In the genomic region with DNA sequence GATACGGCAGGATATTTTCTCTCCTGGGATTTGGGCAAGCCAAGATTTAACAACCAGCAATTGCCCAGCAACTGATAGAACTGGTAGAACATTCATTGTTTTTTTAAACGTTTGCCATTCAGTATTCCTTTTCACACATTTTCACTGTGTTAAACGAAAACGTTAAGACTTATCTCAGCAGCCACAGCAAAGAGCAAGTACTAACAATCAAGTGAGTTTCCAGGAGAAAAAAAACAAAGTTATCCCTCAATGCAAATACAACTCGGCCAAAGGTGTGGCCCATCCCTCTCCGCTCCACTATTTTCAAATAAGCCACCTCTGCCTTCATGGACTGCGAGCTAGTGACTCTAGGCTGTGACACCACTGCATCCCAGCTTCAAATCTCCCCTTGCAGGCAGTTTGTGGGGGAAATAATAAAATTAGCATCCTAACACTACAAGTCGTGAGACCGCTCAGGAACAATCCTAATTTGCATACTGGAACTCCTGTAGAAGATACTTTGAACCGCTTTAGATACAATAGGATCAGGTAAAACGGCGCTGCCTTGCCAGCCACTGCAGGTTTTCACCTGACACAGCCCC, we compare ENCODE assay signal across 8 cellular contexts. TPM values are rescaled to one million over a fixed set of nuclear protein-coding genes. Genes with fewer than 3 reads are reported as not detected.
DNase-seq lines count a peak whose midpoint lies in the region; ATAC-seq and TF ChIP-seq lines count a peak whose summit lies in the region.

No MANE protein-coding gene starts in this region.

- no peak for TF ChIP-seq POLR2A in sigmoid colon (IDR thresholded peaks at IDR 0.05)

- peaks cover 0 to 35% (median 24%) of the 10 kb centered on the region in 4 donors for H3K4me1 ChIP-seq in sigmoid colon

- H3K9me3 ChIP-seq in sigmoid colon: no peaks in the 10 kb centered on the region

- POLR2A ChIA-PET in HEK293T (lab: Yijun Ruan, JAX): interaction anchor here (1.2 kb wide), 1 partner anchor 182 kb away, joined by 5 read pairs; a partner anchor contains a TSS

- H3K36me3 ChIP-seq in sigmoid colon: no peaks in the 10 kb centered on the region

- TF ChIP-seq EP300 in sigmoid colon (IDR thresholded peaks at IDR 0.05): no peak

- ATAC-seq in SK-N-SH treated with all-trans-retinoic acid at 6 μM for 48 hours (peak; percentile 9), HG03097 (IDR thresholded peaks at IDR 0.05; ENCODE audit: low FRiP score, unreplicated experiment) (no peak), GM21825 (IDR thresholded peaks at IDR 0.05; ENCODE audit: unreplicated experiment) (no peak)

- no peak for TF ChIP-seq CTCF in GM12875 (IDR thresholded peaks at IDR 0.05; ENCODE audit: borderline replicate concordance, insufficient read depth, low read depth, low read length)
- no peak for TF ChIP-seq CTCF in foreskin fibroblast (IDR thresholded peaks at IDR 0.05; ENCODE audit: low read depth, low read length)
- TF ChIP-seq CTCF in sigmoid colon (IDR thresholded peaks at IDR 0.05): no peak

- 3 to 9% methylated on average over 12 of the region's 12 CpGs for WGBS in sigmoid colon, 2 donors

- intact Hi-C loops in sigmoid colon (cut with DNase I): loop anchor here (5.0 kb wide), 2 partner anchors 99 to 471 kb away; a partner anchor contains a TSS

- CTCF ChIA-PET in HEK293T (lab: Yijun Ruan, JAX): no interaction called here

- H3K4me3 ChIP-seq in GM12875 (ENCODE audit: low read depth, low read length) (peak overlapping the region; percentile 79), foreskin fibroblast (ENCODE audit: low read depth in 1 of 2, low read length in 2 of 2) (peak overlapping the region; percentile 76 to 81), sigmoid colon (peak overlapping the region; percentile 78 to 91 (median 86))

- H3K27me3 ChIP-seq in sigmoid colon: no peaks in the 10 kb centered on the region

- peak overlapping the region; percentile 70 to 83 (median 81) for H3K27ac ChIP-seq in sigmoid colon

- DNase-seq in HEK293T (ENCODE audit: extremely low spot score): peak; percentile 9
- DNase-seq in foreskin fibroblast: peak in 1 of 2 donors; percentile 8
- no peak for DNase-seq in sigmoid colon
- DNase-seq in NCI-H446 treated with DMSO at 0.1 percent for 48 hours (lab: John Stamatoyannopoulos, UW): no peak

TF ChIP-seq in HEK293T, 16 proteins besides CTCF, POLR2A, EP300 and RAD21:
- no peak for TF ChIP-seq NFRKB (IDR thresholded peaks at IDR 0.05)
- no peak for TF ChIP-seq ELF4 (IDR thresholded peaks at IDR 0.05)
- no peak for TF ChIP-seq LEF1 (IDR thresholded peaks at IDR 0.05; ENCODE audit: borderline replicate concordance)
- TF ChIP-seq SP1 (IDR thresholded peaks at IDR 0.05): no peak
- TF ChIP-seq L3MBTL2 (conservative IDR thresholded peaks at IDR 0.05): no peak
- no peak for TF ChIP-seq BHLHE40 (IDR thresholded peaks at IDR 0.05; ENCODE audit: borderline replicate concordance)
- no peak for TF ChIP-seq ARNT (IDR thresholded peaks at IDR 0.05)
- no peak for TF ChIP-seq HDGF (IDR thresholded peaks at IDR 0.05; ENCODE audit: borderline replicate concordance)
- TF ChIP-seq, protein P1, sequence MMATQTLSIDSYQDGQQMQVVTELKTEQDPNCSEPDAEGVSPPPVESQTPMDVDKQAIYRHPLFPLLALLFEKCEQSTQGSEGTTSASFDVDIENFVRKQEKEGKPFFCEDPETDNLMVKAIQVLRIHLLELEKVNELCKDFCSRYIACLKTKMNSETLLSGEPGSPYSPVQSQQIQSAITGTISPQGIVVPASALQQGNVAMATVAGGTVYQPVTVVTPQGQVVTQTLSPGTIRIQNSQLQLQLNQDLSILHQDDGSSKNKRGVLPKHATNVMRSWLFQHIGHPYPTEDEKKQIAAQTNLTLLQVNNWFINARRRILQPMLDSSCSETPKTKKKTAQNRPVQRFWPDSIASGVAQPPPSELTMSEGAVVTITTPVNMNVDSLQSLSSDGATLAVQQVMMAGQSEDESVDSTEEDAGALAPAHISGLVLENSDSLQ (IDR thresholded peaks at IDR 0.05): no peak

TF ChIP-seq in SK-N-SH treated with all-trans-retinoic acid at 6 μM for 48 hours, 23 proteins besides CTCF, POLR2A, EP300 and RAD21:
- no peak for TF ChIP-seq ESRRG (CRISPR knock-in tag; IDR thresholded peaks at IDR 0.05)
- no peak for TF ChIP-seq ZNF565 (CRISPR knock-in tag; conservative IDR thresholded peaks at IDR 0.05; ENCODE audit: low read depth)
- TF ChIP-seq PPARA (CRISPR knock-in tag; IDR thresholded peaks at IDR 0.05; ENCODE audit: borderline replicate concordance): no peak
- TF ChIP-seq, protein P2, sequence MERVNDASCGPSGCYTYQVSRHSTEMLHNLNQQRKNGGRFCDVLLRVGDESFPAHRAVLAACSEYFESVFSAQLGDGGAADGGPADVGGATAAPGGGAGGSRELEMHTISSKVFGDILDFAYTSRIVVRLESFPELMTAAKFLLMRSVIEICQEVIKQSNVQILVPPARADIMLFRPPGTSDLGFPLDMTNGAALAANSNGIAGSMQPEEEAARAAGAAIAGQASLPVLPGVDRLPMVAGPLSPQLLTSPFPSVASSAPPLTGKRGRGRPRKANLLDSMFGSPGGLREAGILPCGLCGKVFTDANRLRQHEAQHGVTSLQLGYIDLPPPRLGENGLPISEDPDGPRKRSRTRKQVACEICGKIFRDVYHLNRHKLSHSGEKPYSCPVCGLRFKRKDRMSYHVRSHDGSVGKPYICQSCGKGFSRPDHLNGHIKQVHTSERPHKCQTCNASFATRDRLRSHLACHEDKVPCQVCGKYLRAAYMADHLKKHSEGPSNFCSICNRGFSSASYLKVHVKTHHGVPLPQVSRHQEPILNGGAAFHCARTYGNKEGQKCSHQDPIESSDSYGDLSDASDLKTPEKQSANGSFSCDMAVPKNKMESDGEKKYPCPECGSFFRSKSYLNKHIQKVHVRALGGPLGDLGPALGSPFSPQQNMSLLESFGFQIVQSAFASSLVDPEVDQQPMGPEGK (CRISPR knock-in tag; IDR thresholded peaks at IDR 0.05; ENCODE audit: borderline replicate concordance): no peak
- TF ChIP-seq, protein P3, sequence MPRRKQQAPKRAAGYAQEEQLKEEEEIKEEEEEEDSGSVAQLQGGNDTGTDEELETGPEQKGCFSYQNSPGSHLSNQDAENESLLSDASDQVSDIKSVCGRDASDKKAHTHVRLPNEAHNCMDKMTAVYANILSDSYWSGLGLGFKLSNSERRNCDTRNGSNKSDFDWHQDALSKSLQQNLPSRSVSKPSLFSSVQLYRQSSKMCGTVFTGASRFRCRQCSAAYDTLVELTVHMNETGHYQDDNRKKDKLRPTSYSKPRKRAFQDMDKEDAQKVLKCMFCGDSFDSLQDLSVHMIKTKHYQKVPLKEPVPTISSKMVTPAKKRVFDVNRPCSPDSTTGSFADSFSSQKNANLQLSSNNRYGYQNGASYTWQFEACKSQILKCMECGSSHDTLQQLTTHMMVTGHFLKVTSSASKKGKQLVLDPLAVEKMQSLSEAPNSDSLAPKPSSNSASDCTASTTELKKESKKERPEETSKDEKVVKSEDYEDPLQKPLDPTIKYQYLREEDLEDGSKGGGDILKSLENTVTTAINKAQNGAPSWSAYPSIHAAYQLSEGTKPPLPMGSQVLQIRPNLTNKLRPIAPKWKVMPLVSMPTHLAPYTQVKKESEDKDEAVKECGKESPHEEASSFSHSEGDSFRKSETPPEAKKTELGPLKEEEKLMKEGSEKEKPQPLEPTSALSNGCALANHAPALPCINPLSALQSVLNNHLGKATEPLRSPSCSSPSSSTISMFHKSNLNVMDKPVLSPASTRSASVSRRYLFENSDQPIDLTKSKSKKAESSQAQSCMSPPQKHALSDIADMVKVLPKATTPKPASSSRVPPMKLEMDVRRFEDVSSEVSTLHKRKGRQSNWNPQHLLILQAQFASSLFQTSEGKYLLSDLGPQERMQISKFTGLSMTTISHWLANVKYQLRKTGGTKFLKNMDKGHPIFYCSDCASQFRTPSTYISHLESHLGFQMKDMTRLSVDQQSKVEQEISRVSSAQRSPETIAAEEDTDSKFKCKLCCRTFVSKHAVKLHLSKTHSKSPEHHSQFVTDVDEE (CRISPR knock-in tag; IDR thresholded peaks at IDR 0.05): no peak
- TF ChIP-seq, protein P4, sequence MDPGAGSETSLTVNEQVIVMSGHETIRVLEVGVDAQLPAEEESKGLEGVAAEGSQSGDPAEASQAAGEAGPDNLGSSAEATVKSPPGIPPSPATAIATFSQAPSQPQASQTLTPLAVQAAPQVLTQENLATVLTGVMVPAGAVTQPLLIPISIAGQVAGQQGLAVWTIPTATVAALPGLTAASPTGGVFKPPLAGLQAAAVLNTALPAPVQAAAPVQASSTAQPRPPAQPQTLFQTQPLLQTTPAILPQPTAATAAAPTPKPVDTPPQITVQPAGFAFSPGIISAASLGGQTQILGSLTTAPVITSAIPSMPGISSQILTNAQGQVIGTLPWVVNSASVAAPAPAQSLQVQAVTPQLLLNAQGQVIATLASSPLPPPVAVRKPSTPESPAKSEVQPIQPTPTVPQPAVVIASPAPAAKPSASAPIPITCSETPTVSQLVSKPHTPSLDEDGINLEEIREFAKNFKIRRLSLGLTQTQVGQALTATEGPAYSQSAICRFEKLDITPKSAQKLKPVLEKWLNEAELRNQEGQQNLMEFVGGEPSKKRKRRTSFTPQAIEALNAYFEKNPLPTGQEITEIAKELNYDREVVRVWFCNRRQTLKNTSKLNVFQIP (CRISPR knock-in tag; IDR thresholded peaks at IDR 0.05; ENCODE audit: borderline replicate concordance, low read depth): no peak

RNA-seq across cellular contexts. Expression of a gene that starts 0.4 kb away (rescaled TPM):
- 1 to 10 TPM; 5.4 to 8.3 (median 7.9) TPM for total RNA-seq in sigmoid colon
- 1 to 10 TPM in 2 of 3 donors, under 1 TPM in 1; 0.60 to 4.1 (median 1.8) TPM for polyA plus RNA-seq in sigmoid colon
